9 cellular contexts compared by ENCODE assay signal in the genomic region with DNA sequence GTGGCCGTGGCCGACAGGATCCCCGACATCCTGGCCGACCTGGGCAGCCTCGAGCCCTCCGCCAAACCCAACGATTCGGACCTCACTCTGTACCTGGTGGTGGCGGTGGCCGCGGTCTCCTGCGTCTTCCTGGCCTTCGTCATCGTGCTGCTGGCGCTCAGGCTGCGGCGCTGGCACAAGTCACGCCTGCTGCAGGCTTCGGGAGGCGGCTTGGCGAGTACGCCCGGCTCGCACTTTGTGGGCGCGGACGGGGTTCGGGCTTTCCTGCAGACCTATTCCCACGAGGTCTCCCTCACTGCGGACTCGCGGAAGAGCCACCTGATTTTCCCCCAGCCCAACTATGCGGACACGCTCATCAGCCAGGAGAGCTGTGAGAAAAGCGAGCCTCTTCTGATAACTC. TPM values are rescaled to one million over a fixed set of nuclear protein-coding genes. Genes with fewer than 3 reads are reported as not detected.
"Had no signal": no experiment of that assay in that cellular context is flagged by ENCODE, and none has a peak within 500 bp of the region (broad histone marks: within the 10 kb centered on the region; RNA-seq: fewer than 3 reads in every experiment).

No MANE protein-coding gene starts in this region.

RNA-seq across cellular contexts. Expression of a gene that starts 2.4 kb away (rescaled TPM):
- total RNA-seq: activated CD4-positive, alpha-beta memory T cell treated with anti-CD3 and anti-CD28 coated beads for 36 hours; activated CD4-positive, alpha-beta memory T cell treated with anti-CD3 and anti-CD28 coated beads, Interleukin-2, amount 10 ng/mL, durations not matched to agents 7 days and 5 days; activated CD4-positive, alpha-beta T cell treated with anti-CD3 and anti-CD28 coated beads for 36 hours; activated CD4-positive, alpha-beta T cell treated with anti-CD3 and anti-CD28 coated beads, Interleukin-2, amount 10 ng/mL, durations not matched to agents 7 days and 5 days; activated CD8-positive, alpha-beta memory T cell treated with anti-CD3 and anti-CD28 coated beads for 36 hours; activated CD8-positive, alpha-beta T cell treated with anti-CD3 and anti-CD28 coated beads for 36 hours; activated CD8-positive, alpha-beta T cell treated with anti-CD3 and anti-CD28 coated beads, Interleukin-2, amount 10 ng/mL, durations not matched to agents 7 days and 5 days had no signal

RNA-seq across cellular contexts. Expression of a gene that starts 3.9 kb away (rescaled TPM):
- total RNA-seq: activated CD4-positive, alpha-beta memory T cell treated with anti-CD3 and anti-CD28 coated beads for 36 hours; activated CD4-positive, alpha-beta T cell treated with anti-CD3 and anti-CD28 coated beads for 36 hours; activated CD4-positive, alpha-beta T cell treated with anti-CD3 and anti-CD28 coated beads, Interleukin-2, amount 10 ng/mL, durations not matched to agents 7 days and 5 days; activated CD8-positive, alpha-beta memory T cell treated with anti-CD3 and anti-CD28 coated beads for 36 hours; activated CD8-positive, alpha-beta memory T cell treated with anti-CD3 and anti-CD28 coated beads, Interleukin-2, amount 10 ng/mL, durations not matched to agents 7 days and 5 days; activated CD8-positive, alpha-beta T cell treated with anti-CD3 and anti-CD28 coated beads for 36 hours; activated CD8-positive, alpha-beta T cell treated with anti-CD3 and anti-CD28 coated beads, Interleukin-2, amount 10 ng/mL, durations not matched to agents 7 days and 5 days had no signal

RNA-seq across cellular contexts. Expression of a gene that starts 7.5 kb away (rescaled TPM):
- total RNA-seq: activated CD4-positive, alpha-beta memory T cell treated with anti-CD3 and anti-CD28 coated beads for 36 hours; activated CD4-positive, alpha-beta T cell treated with anti-CD3 and anti-CD28 coated beads for 36 hours; activated CD4-positive, alpha-beta T cell treated with anti-CD3 and anti-CD28 coated beads, Interleukin-2, amount 10 ng/mL, durations not matched to agents 7 days and 5 days; activated CD8-positive, alpha-beta memory T cell treated with anti-CD3 and anti-CD28 coated beads, Interleukin-2, amount 10 ng/mL, durations not matched to agents 7 days and 5 days; activated CD8-positive, alpha-beta T cell treated with anti-CD3 and anti-CD28 coated beads for 36 hours; activated CD8-positive, alpha-beta T cell treated with anti-CD3 and anti-CD28 coated beads, Interleukin-2, amount 10 ng/mL, durations not matched to agents 7 days and 5 days; T-helper 17 cell had no signal

RNA-seq across cellular contexts. Expression of a gene that starts 8.8 kb away (rescaled TPM):
- total RNA-seq: activated CD4-positive, alpha-beta T cell treated with anti-CD3 and anti-CD28 coated beads, Interleukin-2, amount 10 ng/mL, durations not matched to agents 7 days and 5 days; activated CD8-positive, alpha-beta T cell treated with anti-CD3 and anti-CD28 coated beads for 36 hours had no signal
